ENCODE assay signal across 8 cellular contexts in genomic region chr10:110225756-110226554, GRCh38. TPM values are rescaled to one million over a fixed set of nuclear protein-coding genes. Genes with fewer than 3 reads are reported as not detected.
DNase-seq lines count a peak whose midpoint lies in the region; FAIRE-seq and TF ChIP-seq lines count a peak whose summit lies in the region.

No MANE protein-coding gene starts in this region.

- FAIRE-seq in H54 (lab: Jason Lieb, UNC) = peak; percentile 67

- no peaks in the 10 kb centered on the region for H3K9me2 ChIP-seq in neural cell (ENCODE audit: insufficient read depth, low read length)

- CTCF ChIA-PET in RWPE1 (lab: Yijun Ruan, JAX) = interaction anchor here (0.7 to 2.6 kb wide), 3 partner anchors 88 to 1958 kb away, joined by 3 to 24 read pairs (median 4); no protein-coding TSS in a partner anchor

- H3K4me1 Mint-ChIP-seq in stimulated activated naive CD8-positive, alpha-beta T cell treated with anti-CD3 and anti-CD28 coated beads, Interleukin-15, Interleukin-2, amounts not matched to agents 100 ng/mL and 50 ng/mL, for 24 hours (ENCODE audit: low read depth) = peaks cover 46% of the 10 kb centered on the region

- no peak overlapping the region for H2AFZ ChIP-seq in neural cell (ENCODE audit: low read depth, low read length)

- DNase-seq in ELF-1 (ENCODE audit: low read depth, low spot score) (peak; percentile 95), H54 (ENCODE audit: insufficient read length, low spot score) (peak; percentile 82), RWPE1 (ENCODE audit: low spot score) (peak; percentile 94), activated gamma-delta T cell (lab: John Stamatoyannopoulos, UW) (peak; percentile 79), foreskin fibroblast (peak; percentile 95 to 98)

- no peak for TF ChIP-seq POLR2A in H54 (IDR thresholded peaks at IDR 0.05; ENCODE audit: low read depth, low read length)

- peak overlapping the region; percentile 73 for H3K9ac ChIP-seq in neural cell (ENCODE audit: low read length)

- peak overlapping the region; percentile 57 for H3K4me2 ChIP-seq in neural cell (ENCODE audit: low read length)

- H3K27me3 ChIP-seq in neural cell (ENCODE audit: insufficient read depth, low read depth, low read length) = no peaks in the 10 kb centered on the region

- peaks cover 5% of the 10 kb centered on the region for H3K36me3 Mint-ChIP-seq in stimulated activated naive CD8-positive, alpha-beta T cell treated with anti-CD3 and anti-CD28 coated beads, Interleukin-15, Interleukin-2, amounts not matched to agents 100 ng/mL and 50 ng/mL, for 24 hours (ENCODE audit: low read depth)

- no peaks in the 10 kb centered on the region for H3F3A ChIP-seq in neural cell (ENCODE audit: insufficient read depth, low read length, poor library complexity, severe bottlenecking)

- H3K27ac Mint-ChIP-seq in stimulated activated naive CD8-positive, alpha-beta T cell treated with anti-CD3 and anti-CD28 coated beads, Interleukin-15, Interleukin-2, amounts not matched to agents 100 ng/mL and 50 ng/mL, for 24 hours = peak overlapping the region; percentile 95

- peak overlapping the region; percentile 63 to 73 for H3K4me3 ChIP-seq in foreskin fibroblast (ENCODE audit: low read depth in 1 of 2, low read length in 2 of 2)
- peak overlapping the region; percentile 84 for H3K4me3 ChIP-seq in neural cell (ENCODE audit: low read length)

- TF ChIP-seq CTCF in LNCAP (IDR thresholded peaks at IDR 0.05) (peak; percentile 76), RWPE1 (conservative IDR thresholded peaks at IDR 0.05; ENCODE audit: low read depth) (peak; percentile 67), foreskin fibroblast (IDR thresholded peaks at IDR 0.05; ENCODE audit: low read depth, low read length) (peak; percentile 45), neural cell (IDR thresholded peaks at IDR 0.05; ENCODE audit: poor library complexity, severe bottlenecking) (peak; percentile 85)

- no peaks in the 10 kb centered on the region for H3K9me3 Mint-ChIP-seq in stimulated activated naive CD8-positive, alpha-beta T cell treated with anti-CD3 and anti-CD28 coated beads, Interleukin-15, Interleukin-2, amounts not matched to agents 100 ng/mL and 50 ng/mL, for 24 hours

- no peaks in the 10 kb centered on the region for H3K9me3 ChIP-seq in neural cell (ENCODE audit: low read length)

- peak; percentile 67 for TF ChIP-seq RAD21 in neural cell (conservative IDR thresholded peaks at IDR 0.05)

- H3K79me2 ChIP-seq in neural cell (replicated peaks; ENCODE audit: insufficient read depth, low read length) = peaks cover 24% of the 10 kb centered on the region

- peak; percentile 27 for TF ChIP-seq EP300 in neural cell (conservative IDR thresholded peaks at IDR 0.05; ENCODE audit: poor library complexity, severe bottlenecking)

- POLR2A ChIA-PET in RWPE1 (lab: Yijun Ruan, JAX; ENCODE audit: low non-redundant PET) = no interaction called here

- H3K4me3 Mint-ChIP-seq in stimulated activated naive CD8-positive, alpha-beta T cell treated with anti-CD3 and anti-CD28 coated beads, Interleukin-15, Interleukin-2, amounts not matched to agents 100 ng/mL and 50 ng/mL, for 24 hours = peak overlapping the region; percentile 91

- no peaks in the 10 kb centered on the region for H3K36me3 ChIP-seq in neural cell (ENCODE audit: insufficient read depth, low read length)

- no peaks in the 10 kb centered on the region for H3K27me3 Mint-ChIP-seq in stimulated activated naive CD8-positive, alpha-beta T cell treated with anti-CD3 and anti-CD28 coated beads, Interleukin-15, Interleukin-2, amounts not matched to agents 100 ng/mL and 50 ng/mL, for 24 hours

- peak overlapping the region; percentile 91 for H3K27ac ChIP-seq in RWPE1
- H3K27ac ChIP-seq in neural cell (ENCODE audit: low read length) = peak overlapping the region; percentile 77

- H4K20me1 ChIP-seq in neural cell (ENCODE audit: insufficient read depth) = peaks cover 4% of the 10 kb centered on the region

TF ChIP-seq in neural cell, 6 proteins besides CTCF, POLR2A, EP300 and RAD21:
- TF ChIP-seq SMC3 (conservative IDR thresholded peaks at IDR 0.05; ENCODE audit: poor library complexity) = peak; percentile 78
- TF ChIP-seq REST (IDR thresholded peaks at IDR 0.05; ENCODE audit: borderline replicate concordance) = no peak
- TF ChIP-seq EZH2 (IDR thresholded peaks at IDR 0.05; ENCODE audit: borderline replicate concordance, insufficient read depth, low read length, poor library complexity, severe bottlenecking) = no peak
- peak; percentile 93 for TF ChIP-seq MXI1 (conservative IDR thresholded peaks at IDR 0.05; ENCODE audit: poor library complexity, severe bottlenecking)

RNA-seq across cellular contexts. Expression of gene MXI1, which starts 18.6 kb away (rescaled TPM):
- 63.1 and 69.5 TPM in 2 replicates for polyA plus RNA-seq in neural cell
- polyA minus RNA-seq in neural cell = 70.4 TPM in 2 replicates

Comparison
In these comparisons a context has a peak if more than half of its experiments do, and no peak if none do; other contexts are left out.
1. Peak in every context shown above with its lines: DNase-seq, H3K4me3 ChIP-seq and H3K27ac ChIP-seq.